In genomic region chrX:134529481-134529880, GRCh38 we compare ENCODE assay signal across 25 cellular contexts.
"Had no signal": no experiment of that assay in that cellular context is flagged by ENCODE, and none has a peak within 500 bp of the region (broad histone marks: within the 10 kb centered on the region; RNA-seq: fewer than 3 reads in every experiment).

No MANE protein-coding gene starts in this region.

- DNase-seq: dorsolateral prefrontal cortex; effector CD4-positive, alpha-beta T cell; foreskin fibroblast; gastrocnemius medialis; head of caudate nucleus; left ventricle myocardium superior; midbrain; naive thymus-derived CD4-positive, alpha-beta T cell; nucleus accumbens; psoas muscle; right cardiac atrium; spleen; stimulated activated CD4-positive, alpha-beta T cell treated with anti-CD3 and anti-CD28 coated beads, Interleukin-4, amount 100 ng/mL, for 4 hours; stimulated activated naive B cell treated with anti-CD40 and anti-IgM and Interleukin-4, amounts not matched to agents 10 μg/mL and 1 μg/mL and 100 μg/mL, for 72 hours; upper lobe of right lung; uterus had no signal

- H3K27ac Mint-ChIP-seq: memory B cell; naive thymus-derived CD4-positive, alpha-beta T cell; stimulated activated naive B cell treated with anti-CD40 and anti-IgM and Interleukin-4, amounts not matched to agents 10 μg/mL and 1 μg/mL and 100 μg/mL, for 72 hours; stimulated activated naive CD8-positive, alpha-beta T cell treated with anti-CD3 and anti-CD28 coated beads, Interleukin-15, Interleukin-2, amounts not matched to agents 100 ng/mL and 50 ng/mL, for 24 hours had no signal

- H3K9me3 ChIP-seq: gastrocnemius medialis, psoas muscle, spleen, thoracic aorta, tibial nerve, upper lobe of right lung, uterus had no signal

- H3K4me1 ChIP-seq: gastrocnemius medialis, psoas muscle, spleen, tibial nerve, upper lobe of right lung, uterus had no signal

- H3K4me3 ChIP-seq: dorsolateral prefrontal cortex, gastrocnemius medialis, lung, psoas muscle, skin epidermis, spleen, thoracic aorta, tibial nerve, upper lobe of right lung, uterus had no signal

- H3K36me3 ChIP-seq: gastrocnemius medialis, spleen, thoracic aorta, tibial nerve, upper lobe of right lung, uterus had no signal

- H3K4me3 Mint-ChIP-seq: memory B cell; naive thymus-derived CD4-positive, alpha-beta T cell; nephron; stimulated activated naive B cell treated with anti-CD40 and anti-IgM and Interleukin-4, amounts not matched to agents 10 μg/mL and 1 μg/mL and 100 μg/mL, for 72 hours; stimulated activated naive CD8-positive, alpha-beta T cell treated with anti-CD3 and anti-CD28 coated beads, Interleukin-15, Interleukin-2, amounts not matched to agents 100 ng/mL and 50 ng/mL, for 24 hours had no signal

- H3K27ac ChIP-seq: dorsolateral prefrontal cortex, epithelial cell of prostate, gastrocnemius medialis, psoas muscle, skin epidermis, spleen, thoracic aorta, tibial nerve, upper lobe of right lung, uterus had no signal

- H3K4me1 Mint-ChIP-seq: memory B cell; stimulated activated naive B cell treated with anti-CD40 and anti-IgM and Interleukin-4, amounts not matched to agents 10 μg/mL and 1 μg/mL and 100 μg/mL, for 72 hours had no signal

- H3K27me3 ChIP-seq: gastrocnemius medialis, spleen, tibial nerve, upper lobe of right lung, uterus had no signal

- ATAC-seq: esophagus mucosa; gastrocnemius medialis; left ventricle myocardium superior; naive thymus-derived CD4-positive, alpha-beta T cell; psoas muscle; right cardiac atrium; stimulated activated naive B cell treated with anti-CD40 and anti-IgM and Interleukin-4, amounts not matched to agents 10 μg/mL and 1 μg/mL and 100 μg/mL, for 72 hours; upper lobe of right lung had no signal

- H3K36me3 Mint-ChIP-seq: memory B cell had no signal

- H3K27me3 Mint-ChIP-seq: memory B cell; naive thymus-derived CD4-positive, alpha-beta T cell; stimulated activated naive CD8-positive, alpha-beta T cell treated with anti-CD3 and anti-CD28 coated beads, Interleukin-15, Interleukin-2, amounts not matched to agents 100 ng/mL and 50 ng/mL, for 24 hours had no signal

- H3K9me3 Mint-ChIP-seq: memory B cell; naive thymus-derived CD4-positive, alpha-beta T cell; stimulated activated naive B cell treated with anti-CD40 and anti-IgM and Interleukin-4, amounts not matched to agents 10 μg/mL and 1 μg/mL and 100 μg/mL, for 72 hours; stimulated activated naive CD8-positive, alpha-beta T cell treated with anti-CD3 and anti-CD28 coated beads, Interleukin-15, Interleukin-2, amounts not matched to agents 100 ng/mL and 50 ng/mL, for 24 hours had no signal
